In the genomic region with DNA sequence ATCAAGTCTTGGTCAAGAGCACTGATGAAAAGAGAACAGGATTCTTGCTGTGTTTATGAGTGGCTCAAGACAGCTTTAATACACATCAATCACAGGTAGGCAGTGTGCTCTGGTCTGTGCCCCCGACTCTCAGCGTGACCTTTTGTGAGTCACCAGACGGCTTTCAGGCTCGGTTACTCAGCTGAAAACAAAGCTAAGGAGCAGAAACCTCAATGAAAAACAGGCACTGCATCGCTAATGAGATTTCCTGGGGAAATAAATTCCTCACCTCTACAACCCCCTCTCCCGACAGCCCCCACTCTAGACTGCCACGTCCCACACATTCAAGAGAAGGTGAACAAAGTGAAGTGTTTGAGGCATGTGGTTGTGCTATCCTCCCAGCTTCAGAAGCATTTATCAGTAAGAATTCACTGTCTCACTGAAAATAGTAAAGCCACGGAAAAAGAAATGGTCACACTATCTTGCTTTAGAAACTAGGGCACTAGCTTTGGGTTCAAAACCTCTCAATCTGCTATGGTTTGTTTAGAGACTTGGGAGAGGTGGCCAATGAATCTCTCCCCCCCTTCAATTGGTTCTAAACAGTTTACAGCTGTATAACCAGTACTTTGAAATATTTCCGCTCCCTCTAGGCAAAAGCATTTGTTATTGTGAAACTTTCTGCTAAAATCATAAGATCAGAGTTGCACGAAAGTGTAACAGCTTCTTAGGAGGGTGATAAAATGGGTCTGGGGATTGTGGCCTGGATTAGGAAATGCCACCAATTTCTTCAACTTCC, we compare ENCODE assay signal across 9 cellular contexts.
DNase-seq lines count a peak whose midpoint lies in the region; ATAC-seq and TF ChIP-seq lines count a peak whose summit lies in the region.
"Had no signal": no experiment of that assay in that cellular context is flagged by ENCODE, and none has a peak within 500 bp of the region (broad histone marks: within the 10 kb centered on the region; RNA-seq: fewer than 3 reads in every experiment).

No MANE protein-coding gene starts in this region.

- BruUV-seq in IMR-90 (replicated peaks; lab: Mats Ljungman, UMichigan): no TSS peak

- CTCF ChIA-PET in IMR-90 (lab: Yijun Ruan, JAX): interaction anchor here (0.7 to 1.4 kb wide), 2 partner anchors 14 to 96 kb away, joined by 3 to 5 read pairs; no protein-coding TSS in a partner anchor

- peak overlapping the region; percentile 24 to 58 (median 46) for H3K4me2 ChIP-seq in BLaER1 treated with 17β-estradiol and CSF1 and Interleukin-3, amounts not matched to agents 10 nM and 100 nM
- H3K4me2 ChIP-seq in IMR-90 (ENCODE audit: low read depth, low read length): no peak overlapping the region; the same call in 1 of the 2 replicates
- H3K4me2 ChIP-seq: KMS-11 had no signal

- in situ Hi-C loops in IMR-90 (cut with MboI; ENCODE audit: low sequenced_read_pairs): no loop called here
- in situ Hi-C loops in brain microvascular endothelial cell (cut with HindIII; ENCODE audit: low pct_ligation_motif_present, low sequenced_read_pairs): no loop called here

- H3K4me3 ChIP-seq in BLaER1 treated with 17β-estradiol and CSF1 and Interleukin-3, amounts not matched to agents 10 nM and 100 nM: no peak overlapping the region
- H3K4me3 ChIP-seq in IMR-90 (ENCODE audit: insufficient read depth, low read depth, low read length) (no peak overlapping the region), brain microvascular endothelial cell (ENCODE audit: low read depth, low read length) (no peak overlapping the region), lower lobe of right lung (no peak overlapping the region), right atrium auricular region (no peak overlapping the region)

- H2AK9ac ChIP-seq in IMR-90 (replicated peaks; ENCODE audit: low read depth, low read length, poor library complexity): no peak overlapping the region

- peak; percentile 25 for DNase-seq in IMR-90
- DNase-seq in brain microvascular endothelial cell: peak; percentile 27
- no peak for DNase-seq in lower lobe of right lung
- DNase-seq in mucosa of gallbladder (ENCODE audit: low spot score): no peak
- DNase-seq in NCI-H2171 (lab: John Stamatoyannopoulos, UW): no peak
- no peak for DNase-seq in right atrium auricular region (ENCODE audit: low spot score)
- no peak for DNase-seq in amniotic stem cell (lab: John Stamatoyannopoulos, UW)

- no peak overlapping the region for H2BK15ac ChIP-seq in IMR-90 (ENCODE audit: low read depth, low read length)

- no peak for TF ChIP-seq RAD21 in IMR-90 (IDR thresholded peaks at IDR 0.05; ENCODE audit: low read length)

- POLR2A ChIA-PET in IMR-90 (lab: Charles Lee; ENCODE audit: unreplicated experiment): no interaction called here

- no peak overlapping the region for H2BK20ac ChIP-seq in IMR-90 (ENCODE audit: low read depth, low read length)

- peak overlapping the region in 7 of 11 experiments; percentile 1 to 52 (median 19); a peak in 7 of 22 replicates for H3K27ac ChIP-seq in BLaER1 treated with 17β-estradiol and CSF1 and Interleukin-3, amounts not matched to agents 10 nM and 100 nM
- no peak overlapping the region for H3K27ac ChIP-seq in IMR-90 (ENCODE audit: insufficient read depth, low read length)
- H3K27ac ChIP-seq in brain microvascular endothelial cell: no peak overlapping the region
- no peak overlapping the region for H3K27ac ChIP-seq in lower lobe of right lung
- H3K27ac ChIP-seq in right atrium auricular region: no peak overlapping the region
- H3K27ac ChIP-seq: KMS-11 had no signal

- H4K91ac ChIP-seq in IMR-90 (ENCODE audit: insufficient read depth, low read depth, low read length): no peak overlapping the region

- H3K36me3 ChIP-seq in BLaER1 treated with 17β-estradiol and CSF1 and Interleukin-3, amounts not matched to agents 10 nM and 100 nM: 0 out of 22 replicates have a peak, but pooled peaks cover 0 to 8% (median 0%) of the 10 kb centered on the region in 11 experiments
- H3K36me3 ChIP-seq in IMR-90 (ENCODE audit: control insufficient read depth, insufficient read depth, low read length) (no peaks in the 10 kb centered on the region), brain microvascular endothelial cell (replicated peaks) (no peaks in the 10 kb centered on the region), lower lobe of right lung (no peaks in the 10 kb centered on the region), right atrium auricular region (no peaks in the 10 kb centered on the region)

- H2AFZ ChIP-seq in IMR-90 (replicated peaks; ENCODE audit: low read length, poor library complexity): no peak overlapping the region

- peaks cover 7 to 20% (median 12%) of the 10 kb centered on the region in 11 experiments; a peak in 19 of 22 replicates for H3K9me3 ChIP-seq in BLaER1 treated with 17β-estradiol and CSF1 and Interleukin-3, amounts not matched to agents 10 nM and 100 nM (replicated peaks in 1 of 11)
- H3K9me3 ChIP-seq in IMR-90 (ENCODE audit: control insufficient read depth, insufficient read depth, low read length) (no peaks in the 10 kb centered on the region), lower lobe of right lung (no peaks in the 10 kb centered on the region), right atrium auricular region (peaks cover 0 to 10% of the 10 kb centered on the region in 2 donors)

- no peak overlapping the region for H4K5ac ChIP-seq in IMR-90 (ENCODE audit: low read depth, low read length)

- no peak overlapping the region for H3K56ac ChIP-seq in IMR-90 (ENCODE audit: extremely low read depth, insufficient read depth, low read length)

- no peak overlapping the region for H2AK5ac ChIP-seq in IMR-90 (ENCODE audit: low read depth, low read length)

- H3K23ac ChIP-seq in IMR-90 (ENCODE audit: low read depth, low read length): no peak overlapping the region

- intact Hi-C loops in IMR-90 (cut with micrococcal nuclease): no loop called here
- intact Hi-C loops in lower lobe of right lung (cut with DNase I): no loop called here

- no peak overlapping the region for H3K18ac ChIP-seq in IMR-90 (ENCODE audit: low read depth, low read length)

- no CpG with 5 or more reads among the region's 10 CpGs for WGBS in IMR-90 (ENCODE audit: extremely low coverage in 2 of 2, insufficient read length in 1 of 2), 2 experiments

- dilution Hi-C loops in IMR-90 (cut with HindIII; ENCODE audit: low sequenced_read_pairs, unreplicated experiment): no loop called here

- H2BK5ac ChIP-seq in IMR-90 (ENCODE audit: low read depth, low read length, poor library complexity, severe bottlenecking): no peak overlapping the region

- H3K14ac ChIP-seq in IMR-90 (replicated peaks; ENCODE audit: low read depth, low read length): no peak overlapping the region

- TF ChIP-seq CTCF in IMR-90 (conservative IDR thresholded peaks at IDR 0.05; ENCODE audit: low read depth, low read length): no peak
- TF ChIP-seq CTCF in brain microvascular endothelial cell (IDR thresholded peaks at IDR 0.05; ENCODE audit: low read depth, low read length, missing control alignments): no peak
- no peak for TF ChIP-seq CTCF in lower lobe of right lung (IDR thresholded peaks at IDR 0.05)
- no peak for TF ChIP-seq CTCF in right atrium auricular region (IDR thresholded peaks at IDR 0.05)

- H3K9ac ChIP-seq in BLaER1 treated with 17β-estradiol and CSF1 and Interleukin-3, amounts not matched to agents 10 nM and 100 nM: no peak overlapping the region
- H3K9ac ChIP-seq in IMR-90 (ENCODE audit: low read depth, low read length): no peak overlapping the region
- H3K9ac ChIP-seq: KMS-11 had no signal

- no peaks in the 10 kb centered on the region for H3K9me1 ChIP-seq in IMR-90 (ENCODE audit: insufficient read depth, low read length)

- peaks cover 6 to 18% (median 15%) of the 10 kb centered on the region in 10 experiments; a peak in 17 of 20 replicates for H3K4me1 ChIP-seq in BLaER1 treated with 17β-estradiol and CSF1 and Interleukin-3, amounts not matched to agents 10 nM and 100 nM
- H3K4me1 ChIP-seq in IMR-90 (ENCODE audit: control insufficient read depth, insufficient read depth, low read length): no peaks in the 10 kb centered on the region
- no peaks in the 10 kb centered on the region for H3K4me1 ChIP-seq in lower lobe of right lung
- H3K4me1 ChIP-seq in right atrium auricular region: no peaks in the 10 kb centered on the region

- no peak overlapping the region for H4K8ac ChIP-seq in IMR-90 (ENCODE audit: low read depth in 2 of 2, low read length in 2 of 2)

- H2BK120ac ChIP-seq in IMR-90 (ENCODE audit: low read depth, low read length): no peak overlapping the region

- H4K20me1 ChIP-seq in BLaER1 treated with 17β-estradiol and CSF1 and Interleukin-3, amounts not matched to agents 10 nM and 100 nM: no peaks in the 10 kb centered on the region
- no peaks in the 10 kb centered on the region for H4K20me1 ChIP-seq in IMR-90 (ENCODE audit: insufficient read depth, low read length)

- no peaks in the 10 kb centered on the region for H3K27me3 ChIP-seq in BLaER1 treated with 17β-estradiol and CSF1 and Interleukin-3, amounts not matched to agents 10 nM and 100 nM
- H3K27me3 ChIP-seq in IMR-90 (ENCODE audit: control insufficient read depth, insufficient read depth, low read length): no peaks in the 10 kb centered on the region
- H3K27me3 ChIP-seq in brain microvascular endothelial cell (replicated peaks): no peaks in the 10 kb centered on the region
- H3K27me3 ChIP-seq in lower lobe of right lung (ENCODE audit: low read depth): no peaks in the 10 kb centered on the region
- H3K27me3 ChIP-seq in right atrium auricular region: no peaks in the 10 kb centered on the region

- H3K79me1 ChIP-seq in IMR-90 (ENCODE audit: low read depth in 1 of 2, low read length in 2 of 2): no peaks in the 10 kb centered on the region

- no peak overlapping the region for H3K4ac ChIP-seq in IMR-90 (ENCODE audit: low read depth, low read length)

- no peak for TF ChIP-seq POLR2A in IMR-90 (IDR thresholded peaks at IDR 0.05; ENCODE audit: low read depth, low read length)

- ATAC-seq in IMR-90 (ENCODE audit: low read depth) (peak; percentile 48), lower lobe of right lung (peak; percentile 29 to 48)

TF ChIP-seq in IMR-90, 13 proteins besides CTCF, POLR2A, EP300 and RAD21:
- TF ChIP-seq BHLHE40 (IDR thresholded peaks at IDR 0.05; ENCODE audit: low read depth, low read length) (no peak), FOS (IDR thresholded peaks at IDR 0.05; ENCODE audit: low read depth, low read length) (0 out of 2 replicates have a peak, but pooled peaks have one; percentile 12), RCOR1 (IDR thresholded peaks at IDR 0.05; ENCODE audit: insufficient replicate concordance, low read length) (no peak)
- TF ChIP-seq, protein P1, sequence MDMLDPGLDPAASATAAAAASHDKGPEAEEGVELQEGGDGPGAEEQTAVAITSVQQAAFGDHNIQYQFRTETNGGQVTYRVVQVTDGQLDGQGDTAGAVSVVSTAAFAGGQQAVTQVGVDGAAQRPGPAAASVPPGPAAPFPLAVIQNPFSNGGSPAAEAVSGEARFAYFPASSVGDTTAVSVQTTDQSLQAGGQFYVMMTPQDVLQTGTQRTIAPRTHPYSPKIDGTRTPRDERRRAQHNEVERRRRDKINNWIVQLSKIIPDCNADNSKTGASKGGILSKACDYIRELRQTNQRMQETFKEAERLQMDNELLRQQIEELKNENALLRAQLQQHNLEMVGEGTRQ (IDR thresholded peaks at IDR 0.05; ENCODE audit: low read depth, low read length): no peak

Comparison
In these comparisons a context has a peak if more than half of its experiments do, and no peak if none do; other contexts are left out.
1. H3K27ac ChIP-seq: peak in BLaER1 treated with 17β-estradiol and CSF1 and Interleukin-3, amounts not matched to agents 10 nM and 100 nM (7 of 11); none in IMR-90 (single experiment), brain microvascular endothelial cell (single experiment), lower lobe of right lung (single experiment) and right atrium auricular region (0 of 2).
2. DNase-seq: peak in IMR-90 (single experiment) and brain microvascular endothelial cell (single experiment); none in lower lobe of right lung (single experiment), mucosa of gallbladder (single experiment), NCI-H2171 (single experiment), right atrium auricular region (single experiment) and amniotic stem cell (single experiment).